1 cellular context compared by ENCODE assay signal in genomic region chr1:244664353-244664752, GRCh38.
TF ChIP-seq lines count a peak whose summit lies in the region.

No MANE protein-coding gene starts in this region.

TF ChIP-seq in HEK293, 187 proteins besides CTCF, POLR2A, EP300 and RAD21 (continued from another document):
- TF ChIP-seq KLF7 (tag by site-specific recombination; IDR thresholded peaks at IDR 0.05; ENCODE audit: borderline replicate concordance) = no peak
- peak; percentile 96 for TF ChIP-seq OSR2 (tag by site-specific recombination; IDR thresholded peaks at IDR 0.05)
